Comparison of ENCODE assay signal across 21 cellular contexts in the genomic region with DNA sequence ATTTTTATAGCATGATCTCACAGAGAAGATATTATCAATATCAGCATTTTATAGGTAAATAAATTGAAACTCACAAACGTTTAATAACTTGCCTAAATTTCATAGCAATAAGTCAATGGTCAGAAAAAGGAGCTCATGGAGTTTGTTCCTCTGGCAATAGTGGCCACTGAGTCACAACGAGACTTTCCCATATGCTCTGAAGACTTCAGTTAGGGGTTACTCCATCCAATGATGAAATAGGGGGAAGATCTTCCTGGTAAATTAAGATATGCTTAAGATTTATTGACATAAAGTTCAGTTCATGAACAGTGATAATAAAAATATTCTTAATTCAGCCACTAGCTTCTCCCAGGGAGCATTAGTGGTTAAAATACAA. TPM values are rescaled to one million over a fixed set of nuclear protein-coding genes. Genes with fewer than 3 reads are reported as not detected.
"Had no signal": no experiment of that assay in that cellular context is flagged by ENCODE, and none has a peak within 500 bp of the region (broad histone marks: within the 10 kb centered on the region; RNA-seq: fewer than 3 reads in every experiment).

No MANE protein-coding gene starts in this region.

- H3K4me1 Mint-ChIP-seq: brain had no signal

- H3K9me3 ChIP-seq: MG63 had no signal

- H3K27ac Mint-ChIP-seq: activated CD8-positive, alpha-beta T cell treated with anti-CD3 and anti-CD28 coated beads, Interleukin-2, amount 10 ng/mL, durations not matched to agents 7 days and 5 days; activated naive CD8-positive, alpha-beta T cell; activated T-cell treated with anti-CD3 and anti-CD28 coated beads, Interleukin-2, amount 50 U/mL, for 24 hours; activated T-helper 1 cell treated with anti-CD3 and anti-CD28 coated beads, Interleukin-12 subunit alpha, Interleukin-12 subunit beta, Interleukin-2, Interleukin-4 antibody, amounts not matched to agents 30 ng/mL and 10 ng/mL and 1 ng/mL, durations not matched to agents 14 hours and 24 hours and 36 hours; brain had no signal

- H3K36me3 ChIP-seq: MG63, WERI-Rb-1 had no signal

- H3K27me3 ChIP-seq: MG63 had no signal

- DNase-seq: activated CD4-positive, alpha-beta T cell treated with anti-CD3 and anti-CD28 coated beads for 4 hours; activated CD8-positive, alpha-beta T cell treated with anti-CD3 and anti-CD28 coated beads, Interleukin-2, amount 10 ng/mL, durations not matched to agents 7 days and 5 days; activated effector memory CD4-positive, alpha-beta T cell treated with anti-CD3 and anti-CD28 coated beads, Interleukin-2, amount 50 U/mL, for 16 hours; activated naive CD4-positive, alpha-beta T cell treated with Interleukin-2 at 50 U/mL for 16 hours; activated T-cell treated with anti-CD3 and anti-CD28 coated beads, Interleukin-2, amount 50 U/mL, for 24 hours; MV-4-11; NCI-H1092 treated with DMSO at 0.1 percent for 48 hours; NCI-H1417 treated with DMSO at 0.1 percent for 48 hours; NCI-H1694; NCI-H2029; NCI-H446; SIG-M5; T-helper 1 cell; WERI-Rb-1 had no signal

- H3K4me3 Mint-ChIP-seq: activated CD8-positive, alpha-beta T cell treated with anti-CD3 and anti-CD28 coated beads, Interleukin-2, amount 10 ng/mL, durations not matched to agents 7 days and 5 days; activated naive CD8-positive, alpha-beta T cell; activated T-cell treated with anti-CD3 and anti-CD28 coated beads, Interleukin-2, amount 50 U/mL, for 24 hours; activated T-helper 1 cell treated with anti-CD3 and anti-CD28 coated beads, Interleukin-12 subunit alpha, Interleukin-12 subunit beta, Interleukin-2, Interleukin-4 antibody, amounts not matched to agents 30 ng/mL and 10 ng/mL and 1 ng/mL, durations not matched to agents 14 hours and 24 hours and 36 hours; brain had no signal

- H3K4me3 ChIP-seq: MG63 had no signal

- H3K27ac ChIP-seq: WERI-Rb-1 had no signal

- H3K27me3 Mint-ChIP-seq: brain had no signal

- H3K36me3 Mint-ChIP-seq: brain had no signal

- ATAC-seq: activated CD8-positive, alpha-beta T cell treated with anti-CD3 and anti-CD28 coated beads, Interleukin-2, amount 10 ng/mL, durations not matched to agents 7 days and 5 days had no signal

RNA-seq across cellular contexts. Expression of gene HTR4, which starts 43.5 kb away (rescaled TPM):
- total RNA-seq: activated CD8-positive, alpha-beta T cell treated with anti-CD3 and anti-CD28 coated beads, Interleukin-2, amount 10 ng/mL, durations not matched to agents 7 days and 5 days; activated T-helper 1 cell treated with anti-CD3 and anti-CD28 coated beads, Interleukin-12 subunit alpha, Interleukin-12 subunit beta, Interleukin-2, Interleukin-4 antibody, amounts not matched to agents 30 ng/mL and 10 ng/mL and 1 ng/mL, durations not matched to agents 14 hours and 24 hours and 36 hours; astrocyte; RPMI7951; T-helper 2 cell treated with Interferon-gamma antibody and Interleukin-4, amounts not matched to agents 100 ng/mL and 5 ng/mL, for 36 hours had no signal
